In the genomic region with DNA sequence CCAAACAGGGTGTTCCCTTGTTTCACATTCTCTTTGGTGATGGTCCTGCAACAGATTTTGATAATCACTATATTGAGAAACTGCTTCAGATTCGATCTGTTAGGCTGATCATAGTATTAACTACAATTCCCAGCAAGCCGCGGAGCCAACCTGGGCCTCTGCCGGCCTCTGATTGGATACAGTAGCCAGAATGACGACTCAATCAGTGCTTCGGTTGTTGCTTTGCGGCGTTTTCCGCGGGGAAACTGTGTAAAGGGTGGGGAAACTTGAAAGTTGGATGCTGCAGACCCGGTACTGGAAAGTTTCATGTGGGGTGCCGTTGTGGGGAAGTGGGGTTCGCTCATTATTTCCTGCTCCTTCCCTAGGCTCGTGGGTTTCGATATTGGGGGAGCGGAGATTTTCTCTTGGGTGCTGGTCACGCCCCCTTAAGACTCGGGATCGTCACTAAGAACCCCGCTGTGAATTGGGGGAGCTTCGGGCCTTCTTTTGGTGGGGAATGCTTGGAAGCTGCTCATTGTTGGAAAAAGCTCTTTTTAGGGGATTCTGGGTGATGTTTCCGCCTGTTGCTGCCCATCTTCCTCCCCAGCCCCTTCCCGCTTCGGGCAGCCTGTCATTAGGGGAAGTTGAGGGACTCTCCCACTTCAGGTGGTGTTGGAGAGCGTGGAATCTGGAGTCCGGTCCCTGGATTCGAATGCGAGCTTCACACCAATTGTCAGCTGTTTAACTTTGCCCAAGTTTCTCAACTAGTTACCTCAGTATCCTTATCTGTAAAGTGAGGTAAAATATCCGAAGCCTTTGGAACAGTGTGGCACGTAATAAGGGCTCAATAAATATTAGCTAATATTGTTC, we compare ENCODE assay signal across 1 cellular context.
TF ChIP-seq lines count a peak whose summit lies in the region.

Gene RAD51B (plus strand): TSS at position 217 of the 849 bp plus-strand sequence.

TF ChIP-seq in K562, 482 proteins besides CTCF, POLR2A, EP300 and RAD21 (continued from another document and continues in another):
- TF ChIP-seq TRIM25 (IDR thresholded peaks at IDR 0.05; ENCODE audit: borderline replicate concordance) (no peak), ZNF23 (CRISPR knock-in tag; IDR thresholded peaks at IDR 0.05) (no peak), GTF2E2 (tag; IDR thresholded peaks at IDR 0.05) (no peak), CREM (IDR thresholded peaks at IDR 0.05; ENCODE audit: low read depth) (peak; percentile 63), POLR2B (IDR thresholded peaks at IDR 0.05; ENCODE audit: low read depth, partially characterized antibody) (no peak), THAP12 (CRISPR knock-in tag; IDR thresholded peaks at IDR 0.05) (no peak), ZNF436 (CRISPR knock-in tag; IDR thresholded peaks at IDR 0.05) (no peak), BMI1 (IDR thresholded peaks at IDR 0.05; ENCODE audit: low read length) (no peak), ZNF707 (CRISPR knock-in tag; conservative IDR thresholded peaks at IDR 0.05) (no peak), RFX5 (IDR thresholded peaks at IDR 0.05; ENCODE audit: low read depth, low read length) (no peak), SMAD2 (IDR thresholded peaks at IDR 0.05; ENCODE audit: low read depth, low read length) (no peak), ZNF175 (CRISPR knock-in tag; IDR thresholded peaks at IDR 0.05; ENCODE audit: low read depth) (no peak), MBD2 (IDR thresholded peaks at IDR 0.05; ENCODE audit: borderline replicate concordance, low read depth) (peak; percentile 99), ZFPM2 (CRISPR knock-in tag; IDR thresholded peaks at IDR 0.05) (no peak), TAF1 (IDR thresholded peaks at IDR 0.05; ENCODE audit: control insufficient read depth, extremely low read depth, insufficient read depth, low read length, severe bottlenecking) (peak; percentile 20), DIDO1 (tag; IDR thresholded peaks at IDR 0.05; ENCODE audit: low read depth) (peak; percentile 73; the same call in 1 of the 2 replicates), KAT7 (CRISPR knock-in tag; IDR thresholded peaks at IDR 0.05; ENCODE audit: borderline replicate concordance) (no peak), ZC3H4 (CRISPR knock-in tag; IDR thresholded peaks at IDR 0.05; ENCODE audit: borderline replicate concordance) (no peak), CBFA2T2 (conservative IDR thresholded peaks at IDR 0.05) (no peak), ELF4 (CRISPR knock-in tag; IDR thresholded peaks at IDR 0.05) (no peak), ZFP30 (CRISPR knock-in tag; IDR thresholded peaks at IDR 0.05; ENCODE audit: borderline replicate concordance) (no peak), IRF1 (CRISPR knock-in tag; IDR thresholded peaks at IDR 0.05; ENCODE audit: borderline replicate concordance) (no peak), SAP30 (IDR thresholded peaks at IDR 0.05; ENCODE audit: borderline replicate concordance, insufficient read depth, low read depth, low read length, poor library complexity, severe bottlenecking) (peak; percentile 51), ZNF133 (CRISPR knock-in tag; IDR thresholded peaks at IDR 0.05) (no peak), SRSF1 (IDR thresholded peaks at IDR 0.05; ENCODE audit: low read depth, low read length) (no peak), MAZ (CRISPR knock-in tag; conservative IDR thresholded peaks at IDR 0.05 in 1 of 2, IDR thresholded peaks at IDR 0.05 in 1 of 2) (no peak; a peak in 1 of 4 replicates), ZBTB17 (CRISPR knock-in tag; IDR thresholded peaks at IDR 0.05) (no peak), REST (CRISPR knock-in tag; IDR thresholded peaks at IDR 0.05; ENCODE audit: low read depth) (no peak), POLR3G (IDR thresholded peaks at IDR 0.05; ENCODE audit: extremely low read depth, insufficient read length, insufficient replicate concordance) (no peak), TEAD2 (tag; IDR thresholded peaks at IDR 0.05) (no peak), MXD1 (CRISPR knock-in tag; IDR thresholded peaks at IDR 0.05; ENCODE audit: borderline replicate concordance, poor library complexity, severe bottlenecking) (no peak), ERF (CRISPR knock-in tag; IDR thresholded peaks at IDR 0.05) (no peak), MED1 (CRISPR knock-in tag; IDR thresholded peaks at IDR 0.05; ENCODE audit: borderline replicate concordance) (no peak), PHB2 (IDR thresholded peaks at IDR 0.05; ENCODE audit: low read depth) (no peak), ZSCAN32 (CRISPR knock-in tag; IDR thresholded peaks at IDR 0.05) (no peak), ZNF184 (CRISPR knock-in tag; IDR thresholded peaks at IDR 0.05) (no peak), NBN (IDR thresholded peaks at IDR 0.05; ENCODE audit: low read depth) (no peak), ID3 (CRISPR knock-in tag; IDR thresholded peaks at IDR 0.05) (no peak), ID3 (tag; IDR thresholded peaks at IDR 0.05) (no peak), ZNF274 (IDR thresholded peaks at IDR 0.05; ENCODE audit: borderline replicate concordance, low read depth, low read length) (no peak), VEZF1 (CRISPR knock-in tag; IDR thresholded peaks at IDR 0.05) (no peak; the same call in 1 of the 2 replicates), RBFOX2 (IDR thresholded peaks at IDR 0.05; ENCODE audit: low read depth, low read length) (0 out of 2 replicates have a peak, but pooled peaks have one; percentile 32)
- TF ChIP-seq, protein P1, sequence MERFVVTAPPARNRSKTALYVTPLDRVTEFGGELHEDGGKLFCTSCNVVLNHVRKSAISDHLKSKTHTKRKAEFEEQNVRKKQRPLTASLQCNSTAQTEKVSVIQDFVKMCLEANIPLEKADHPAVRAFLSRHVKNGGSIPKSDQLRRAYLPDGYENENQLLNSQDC (CRISPR knock-in tag; IDR thresholded peaks at IDR 0.05), result no peak
- TF ChIP-seq, protein P2, sequence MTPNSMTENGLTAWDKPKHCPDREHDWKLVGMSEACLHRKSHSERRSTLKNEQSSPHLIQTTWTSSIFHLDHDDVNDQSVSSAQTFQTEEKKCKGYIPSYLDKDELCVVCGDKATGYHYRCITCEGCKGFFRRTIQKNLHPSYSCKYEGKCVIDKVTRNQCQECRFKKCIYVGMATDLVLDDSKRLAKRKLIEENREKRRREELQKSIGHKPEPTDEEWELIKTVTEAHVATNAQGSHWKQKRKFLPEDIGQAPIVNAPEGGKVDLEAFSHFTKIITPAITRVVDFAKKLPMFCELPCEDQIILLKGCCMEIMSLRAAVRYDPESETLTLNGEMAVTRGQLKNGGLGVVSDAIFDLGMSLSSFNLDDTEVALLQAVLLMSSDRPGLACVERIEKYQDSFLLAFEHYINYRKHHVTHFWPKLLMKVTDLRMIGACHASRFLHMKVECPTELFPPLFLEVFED (CRISPR knock-in tag; conservative IDR thresholded peaks at IDR 0.05), result no peak
- TF ChIP-seq, protein P3, sequence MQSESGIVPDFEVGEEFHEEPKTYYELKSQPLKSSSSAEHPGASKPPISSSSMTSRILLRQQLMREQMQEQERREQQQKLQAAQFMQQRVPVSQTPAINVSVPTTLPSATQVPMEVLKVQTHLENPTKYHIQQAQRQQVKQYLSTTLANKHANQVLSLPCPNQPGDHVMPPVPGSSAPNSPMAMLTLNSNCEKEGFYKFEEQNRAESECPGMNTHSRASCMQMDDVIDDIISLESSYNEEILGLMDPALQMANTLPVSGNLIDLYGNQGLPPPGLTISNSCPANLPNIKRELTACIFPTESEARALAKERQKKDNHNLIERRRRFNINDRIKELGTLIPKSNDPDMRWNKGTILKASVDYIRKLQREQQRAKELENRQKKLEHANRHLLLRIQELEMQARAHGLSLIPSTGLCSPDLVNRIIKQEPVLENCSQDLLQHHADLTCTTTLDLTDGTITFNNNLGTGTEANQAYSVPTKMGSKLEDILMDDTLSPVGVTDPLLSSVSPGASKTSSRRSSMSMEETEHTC (IDR thresholded peaks at IDR 0.05), result no peak
- TF ChIP-seq, protein P4, sequence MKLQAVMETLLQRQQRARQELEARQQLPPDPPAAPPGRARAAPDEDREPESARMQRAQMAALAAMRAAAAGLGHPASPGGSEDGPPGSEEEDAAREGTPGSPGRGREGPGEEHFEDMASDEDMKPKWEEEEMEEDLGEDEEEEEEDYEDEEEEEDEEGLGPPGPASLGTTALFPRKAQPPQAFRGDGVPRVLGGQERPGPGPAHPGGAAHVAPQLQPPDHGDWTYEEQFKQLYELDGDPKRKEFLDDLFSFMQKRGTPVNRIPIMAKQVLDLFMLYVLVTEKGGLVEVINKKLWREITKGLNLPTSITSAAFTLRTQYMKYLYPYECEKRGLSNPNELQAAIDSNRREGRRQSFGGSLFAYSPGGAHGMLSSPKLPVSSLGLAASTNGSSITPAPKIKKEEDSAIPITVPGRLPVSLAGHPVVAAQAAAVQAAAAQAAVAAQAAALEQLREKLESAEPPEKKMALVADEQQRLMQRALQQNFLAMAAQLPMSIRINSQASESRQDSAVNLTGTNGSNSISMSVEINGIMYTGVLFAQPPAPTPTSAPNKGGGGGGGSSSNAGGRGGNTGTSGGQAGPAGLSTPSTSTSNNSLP (IDR thresholded peaks at IDR 0.05; ENCODE audit: borderline replicate concordance, low read depth, low read length), result no peak
